In genomic region chr9:13053504-13053903, GRCh38 we compare ENCODE assay signal across 22 cellular contexts.
DNase-seq lines count a peak whose midpoint lies in the region; ATAC-seq, FAIRE-seq and TF ChIP-seq lines count a peak whose summit lies in the region.
"Had no signal": no experiment of that assay in that cellular context is flagged by ENCODE, and none has a peak within 500 bp of the region (broad histone marks: within the 10 kb centered on the region; RNA-seq: fewer than 3 reads in every experiment).

No MANE protein-coding gene starts in this region.

- H4K20me1 ChIP-seq in keratinocyte (ENCODE audit: control insufficient read depth, extremely low read depth, insufficient read depth, low read length) = no peaks in the 10 kb centered on the region
- H4K20me1 ChIP-seq: BLaER1 had no signal

- H3K79me2 ChIP-seq in keratinocyte (ENCODE audit: control insufficient read depth, insufficient read depth, low read length) = no peaks in the 10 kb centered on the region

- intact Hi-C loops in posterior vena cava (cut with DNase I) (no loop called here), head of caudate nucleus (cut with DNase I) (no loop called here)

- ATAC-seq in RWPE2 (ENCODE audit: low read depth) = peak; percentile 44; the same call in 2 of the 3 replicates
- ATAC-seq: CD8-positive, alpha-beta T cell; HCT116 had no signal

- H3K36me3 ChIP-seq in RWPE2 (ENCODE audit: low read depth) (no peaks in the 10 kb centered on the region), keratinocyte (ENCODE audit: control insufficient read depth in 2 of 2, extremely low read depth in 1 of 2, insufficient read depth in 2 of 2, low read length in 2 of 2) (no peaks in the 10 kb centered on the region)
- H3K36me3 ChIP-seq: BLaER1 had no signal

- peak overlapping the region; percentile 46 for H3K4me2 ChIP-seq in keratinocyte (ENCODE audit: control insufficient read depth, extremely low read depth, insufficient read depth, low read depth, low read length)
- H3K4me2 ChIP-seq: BLaER1 had no signal

- peak; percentile 90 for FAIRE-seq in keratinocyte (lab: Jason Lieb, UNC)
- FAIRE-seq: A204.1, G401.6, GM12892 had no signal

- H3K27me3 ChIP-seq in RWPE2 (ENCODE audit: insufficient read depth, poor library complexity, severe bottlenecking) = no peaks in the 10 kb centered on the region
- H3K27me3 ChIP-seq in keratinocyte (ENCODE audit: control insufficient read depth, extremely low read depth, insufficient read depth, low read length) = no peaks in the 10 kb centered on the region
- H3K27me3 ChIP-seq: BLaER1 had no signal

- H3K9me1 ChIP-seq in keratinocyte (ENCODE audit: control insufficient read depth, extremely low read depth, insufficient read depth, low read length) = no peaks in the 10 kb centered on the region

- H3K27ac ChIP-seq in RWPE2 (ENCODE audit: poor library complexity, severe bottlenecking) (no peak overlapping the region), keratinocyte (ENCODE audit: control insufficient read depth, insufficient read depth, low read length) (no peak overlapping the region)
- H3K27ac ChIP-seq: 22Rv1, BLaER1, C4-2B, GM23248 had no signal

- H3K4me1 ChIP-seq in RWPE2 (ENCODE audit: insufficient read depth, poor library complexity, severe bottlenecking) (peaks cover 9% of the 10 kb centered on the region), keratinocyte (ENCODE audit: control insufficient read depth, extremely low read depth, insufficient read depth, low read length) (peaks cover 23% of the 10 kb centered on the region)
- H3K4me1 ChIP-seq: BLaER1, Caco-2 had no signal

- no peak overlapping the region for H3K9ac ChIP-seq in keratinocyte (ENCODE audit: control insufficient read depth, extremely low read depth, insufficient read depth, low read length)
- H3K9ac ChIP-seq: BLaER1, GM23248 had no signal

- no peak overlapping the region for H2AFZ ChIP-seq in keratinocyte (ENCODE audit: control insufficient read depth, low read length)
- H2AFZ ChIP-seq: GM23248 had no signal

- DNase-seq in NCI-H146 (lab: John Stamatoyannopoulos, UW) (peak; percentile 22), NCI-H146 treated with DMSO at 0.1 percent for 48 hours (lab: John Stamatoyannopoulos, UW; ENCODE audit: unreplicated experiment) (no peak), RWPE2 (ENCODE audit: low spot score) (no peak), epithelial cell of esophagus (ENCODE audit: low read depth) (peak; percentile 70), keratinocyte (ENCODE audit: low read depth, low spot score) (no peak), posterior vena cava (ENCODE audit: low spot score) (no peak), NCI-H446 (lab: John Stamatoyannopoulos, UW) (no peak), head of caudate nucleus (no peak)
- DNase-seq: Caco-2; CD4-positive, CD25-positive, alpha-beta regulatory T cell; CD8-positive, alpha-beta T cell; DMS153; DND-41; GM23248; H9 had no signal

- dilution Hi-C loops in keratinocyte (cut with MboI; ENCODE audit: extremely low pct_ligation_motif_present, low sequenced_read_pairs) = no loop called here

- no peaks in the 10 kb centered on the region for H3K9me3 ChIP-seq in RWPE2 (ENCODE audit: severe bottlenecking)
- H3K9me3 ChIP-seq in keratinocyte (ENCODE audit: control insufficient read depth, low read depth, low read length) = no peaks in the 10 kb centered on the region
- H3K9me3 ChIP-seq: BLaER1, Caco-2 had no signal

- TF ChIP-seq CTCF in RWPE2 (IDR thresholded peaks at IDR 0.05; ENCODE audit: poor library complexity, severe bottlenecking) (no peak), epithelial cell of esophagus (IDR thresholded peaks at IDR 0.05; ENCODE audit: insufficient read depth, low read depth, low read length, missing control alignments) (no peak), keratinocyte (optimal IDR thresholded peaks at IDR 0.05 in 1 of 3, IDR thresholded peaks at IDR 0.05 in 1 of 3, conservative IDR thresholded peaks at IDR 0.05 in 1 of 3; ENCODE audit: extremely low read depth in 1 of 3, insufficient read depth in 2 of 3, low read length in 3 of 3) (no peak)

- H3K4me3 ChIP-seq in RWPE2 (ENCODE audit: severe bottlenecking) (no peak overlapping the region), epithelial cell of esophagus (ENCODE audit: low read length) (no peak overlapping the region), keratinocyte (ENCODE audit: control insufficient read depth in 2 of 3, extremely low read depth in 1 of 3, insufficient read depth in 2 of 3, low read depth in 1 of 3, low read length in 3 of 3) (peak overlapping the region in 1 of 3 experiments; percentile 16)
- H3K4me3 ChIP-seq: BLaER1, GM23248 had no signal

Comparison
In these comparisons a context has a peak if more than half of its experiments do, and no peak if none do; other contexts are left out.
1. DNase-seq: peak in NCI-H146 (single experiment) and epithelial cell of esophagus (single experiment); none in NCI-H146 treated with DMSO at 0.1 percent for 48 hours (single experiment), RWPE2 (single experiment), keratinocyte (single experiment), posterior vena cava (single experiment), NCI-H446 (0 of 2) and head of caudate nucleus (0 of 42).